ENCODE assay signal across 32 cellular contexts in the genomic region with DNA sequence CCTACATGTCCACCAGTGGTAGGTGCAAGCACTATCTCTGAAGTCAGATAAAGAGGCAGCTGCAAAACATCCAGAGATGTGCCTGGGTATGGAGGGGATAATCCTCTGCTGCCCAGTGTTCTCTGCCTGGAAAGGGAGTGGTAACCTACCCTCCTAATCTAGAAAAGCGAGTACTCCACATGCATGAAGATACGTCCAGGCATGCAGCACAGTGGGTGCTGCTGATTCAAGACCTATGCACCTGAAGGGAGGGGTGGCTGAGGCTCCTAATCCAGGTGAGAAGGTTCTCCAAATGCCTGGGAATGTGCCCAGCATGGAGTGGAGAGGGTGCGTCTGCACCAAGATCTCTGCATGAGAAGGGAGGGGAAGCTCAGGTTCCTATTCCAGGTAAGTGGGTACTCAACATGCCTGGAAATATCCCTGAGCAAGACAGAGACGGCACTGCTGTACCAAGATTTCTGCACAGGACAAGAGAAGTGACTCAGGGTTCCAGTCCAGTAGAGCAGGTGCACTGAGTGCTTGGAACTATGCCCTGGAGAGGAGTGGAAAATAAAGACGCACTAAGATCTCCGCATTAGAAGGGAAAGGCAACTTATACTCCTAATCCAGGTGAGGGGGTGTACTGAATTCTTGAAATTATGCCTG. TPM values are rescaled to one million over a fixed set of nuclear protein-coding genes. Genes with fewer than 3 reads are reported as not detected.
"Had no signal": no experiment of that assay in that cellular context is flagged by ENCODE, and none has a peak within 500 bp of the region (broad histone marks: within the 10 kb centered on the region; RNA-seq: fewer than 3 reads in every experiment).

No MANE protein-coding gene starts in this region.

- H3K36me3 ChIP-seq: ascending aorta, Peyer's patch, SJSA1 had no signal

- H3K4me1 ChIP-seq: ascending aorta, Peyer's patch, SJSA1 had no signal

- H3K36me3 Mint-ChIP-seq: activated CD4-positive, alpha-beta memory T cell treated with anti-CD3 and anti-CD28 coated beads for 36 hours; activated naive CD4-positive, alpha-beta T cell treated with anti-CD3 and anti-CD28 coated beads, Interleukin-2, amount 50 U/mL, for 24 hours; activated naive CD8-positive, alpha-beta T cell treated with anti-CD3 and anti-CD28 coated beads, Interleukin-2, amount 10 ng/mL, durations not matched to agents 7 days and 5 days had no signal

- H3K4me1 Mint-ChIP-seq: activated B cell treated with CpG ODN at 0.5 μM for 24 hours; activated naive CD4-positive, alpha-beta T cell treated with anti-CD3 and anti-CD28 coated beads, Interleukin-2, amount 50 U/mL, for 24 hours; activated naive CD8-positive, alpha-beta T cell treated with anti-CD3 and anti-CD28 coated beads, Interleukin-2, amount 10 ng/mL, durations not matched to agents 7 days and 5 days; activated T-helper 17 cell treated with anti-CD3 and anti-CD28 coated beads, Interleukin-2, amount 50 U/mL, for 72 hours; T-helper 17 cell had no signal

- H3K27ac ChIP-seq: ascending aorta, KMS-11, Peyer's patch, SJSA1, VCaP had no signal

- ATAC-seq: activated T-cell treated with anti-CD3 and anti-CD28 coated beads, Interleukin-2, amount 50 U/mL, for 72 hours; activated T-helper 17 cell treated with anti-CD3 and anti-CD28 coated beads, Interleukin-2, amount 50 U/mL, for 72 hours; PC-3; T-helper 17 cell had no signal

- H3K27ac Mint-ChIP-seq: activated B cell treated with CpG ODN at 0.5 μM for 24 hours; activated CD4-positive, alpha-beta memory T cell treated with anti-CD3 and anti-CD28 coated beads for 36 hours; activated naive CD4-positive, alpha-beta T cell treated with anti-CD3 and anti-CD28 coated beads, Interleukin-2, amount 50 U/mL, for 24 hours; activated naive CD8-positive, alpha-beta T cell treated with anti-CD3 and anti-CD28 coated beads, Interleukin-2, amount 10 ng/mL, durations not matched to agents 7 days and 5 days; activated T-cell treated with anti-CD3 and anti-CD28 coated beads, Interleukin-2, amount 50 U/mL, for 72 hours; activated T-helper 17 cell treated with anti-CD3 and anti-CD28 coated beads, Interleukin-2, amount 50 U/mL, for 72 hours; T-helper 17 cell had no signal

- H3K27me3 ChIP-seq: ascending aorta, Peyer's patch had no signal

- H3K4me3 ChIP-seq: ascending aorta, Peyer's patch, SJSA1 had no signal

- H3K9me3 Mint-ChIP-seq: activated B cell treated with CpG ODN at 0.5 μM for 24 hours; activated CD4-positive, alpha-beta memory T cell treated with anti-CD3 and anti-CD28 coated beads for 36 hours; activated naive CD4-positive, alpha-beta T cell treated with anti-CD3 and anti-CD28 coated beads, Interleukin-2, amount 50 U/mL, for 24 hours; activated naive CD8-positive, alpha-beta T cell treated with anti-CD3 and anti-CD28 coated beads, Interleukin-2, amount 10 ng/mL, durations not matched to agents 7 days and 5 days; activated T-cell treated with anti-CD3 and anti-CD28 coated beads, Interleukin-2, amount 50 U/mL, for 72 hours; activated T-helper 17 cell treated with anti-CD3 and anti-CD28 coated beads, Interleukin-2, amount 50 U/mL, for 72 hours had no signal

- DNase-seq: activated B cell treated with CpG ODN at 0.5 μM for 24 hours; activated CD4-positive, alpha-beta memory T cell treated with anti-CD3 and anti-CD28 coated beads for 36 hours; activated CD4-positive, alpha-beta T cell treated with anti-CD3 and anti-CD28 coated beads for 4 hours; activated CD4-positive, alpha-beta T cell treated with anti-CD3 and anti-CD28 coated beads, Interleukin-2, amount 50 U/mL, for 1 hour; activated CD4-positive, CD25-positive, alpha-beta regulatory T cell treated with anti-CD3 and anti-CD28 coated beads, Interleukin-2, amount 50 U/mL, for 72 hours; activated effector memory CD4-positive, alpha-beta T cell treated with anti-CD3 and anti-CD28 coated beads, Interleukin-2, amount 50 U/mL, for 16 hours; activated naive CD4-positive, alpha-beta T cell treated with Interleukin-2 at 50 U/mL for 16 hours; activated naive CD8-positive, alpha-beta T cell treated with anti-CD3 and anti-CD28 coated beads, Interleukin-2, amount 10 ng/mL, durations not matched to agents 7 days and 5 days; activated T-cell treated with anti-CD3 and anti-CD28 coated beads, Interleukin-2, amount 50 U/mL, for 1 hour; activated T-cell treated with anti-CD3 and anti-CD28 coated beads, Interleukin-2, amount 50 U/mL, for 72 hours; amygdala; central memory CD4-positive, alpha-beta T cell; MM.1S; NCI-H1092; NCI-H1436 treated with DMSO at 0.1 percent for 48 hours; NCI-H1694 treated with DMSO at 0.1 percent for 48 hours; NCI-H2029; NCI-H345; NCI-H524 treated with DMSO at 0.1 percent for 48 hours; PC-3; Peyer's patch; SHP77 treated with DMSO at 0.1 percent for 48 hours; SK-N-SH; T-helper 17 cell had no signal

- H3K9ac ChIP-seq: KMS-11, SK-N-SH had no signal

- H3K4me2 ChIP-seq: KMS-11, SK-N-SH had no signal

- H3K4me3 Mint-ChIP-seq: activated B cell treated with CpG ODN at 0.5 μM for 24 hours; activated CD4-positive, alpha-beta memory T cell treated with anti-CD3 and anti-CD28 coated beads for 36 hours; activated naive CD4-positive, alpha-beta T cell treated with anti-CD3 and anti-CD28 coated beads, Interleukin-2, amount 50 U/mL, for 24 hours; activated naive CD8-positive, alpha-beta T cell treated with anti-CD3 and anti-CD28 coated beads, Interleukin-2, amount 10 ng/mL, durations not matched to agents 7 days and 5 days; activated T-cell treated with anti-CD3 and anti-CD28 coated beads, Interleukin-2, amount 50 U/mL, for 72 hours; activated T-helper 17 cell treated with anti-CD3 and anti-CD28 coated beads, Interleukin-2, amount 50 U/mL, for 72 hours; T-helper 17 cell had no signal

- H3K9me3 ChIP-seq: ascending aorta, Peyer's patch, SJSA1, SK-N-SH had no signal

RNA-seq across cellular contexts. Expression of a gene that starts 9.3 kb away (rescaled TPM):
- total RNA-seq: activated B cell treated with CpG ODN at 0.5 μM for 24 hours; activated CD4-positive, alpha-beta memory T cell treated with anti-CD3 and anti-CD28 coated beads for 36 hours; activated naive CD8-positive, alpha-beta T cell treated with anti-CD3 and anti-CD28 coated beads, Interleukin-2, amount 10 ng/mL, durations not matched to agents 7 days and 5 days; activated T-cell treated with anti-CD3 and anti-CD28 coated beads, Interleukin-2, amount 50 U/mL, for 72 hours; activated T-helper 17 cell treated with anti-CD3 and anti-CD28 coated beads, Interleukin-2, amount 50 U/mL, for 72 hours; ascending aorta; LHCN-M2; Peyer's patch; SJSA1; T-helper 17 cell had no signal
- polyA plus RNA-seq: adipose tissue, SK-N-SH had no signal

RNA-seq across cellular contexts. Expression of a gene that starts 41.8 kb away (rescaled TPM):
- total RNA-seq: activated B cell treated with CpG ODN at 0.5 μM for 24 hours; activated T-helper 17 cell treated with anti-CD3 and anti-CD28 coated beads, Interleukin-2, amount 50 U/mL, for 72 hours had no signal
